ENCODE assay signal across 23 cellular contexts in genomic region chr5:115738807-115739206, GRCh38.
DNase-seq lines count a peak whose midpoint lies in the region; ATAC-seq and TF ChIP-seq lines count a peak whose summit lies in the region.
"Had no signal": no experiment of that assay in that cellular context is flagged by ENCODE, and none has a peak within 500 bp of the region (broad histone marks: within the 10 kb centered on the region; RNA-seq: fewer than 3 reads in every experiment).

No MANE protein-coding gene starts in this region.

- no peak for TF ChIP-seq CTCF in CD4-positive, alpha-beta T cell (IDR thresholded peaks at IDR 0.05)
- TF ChIP-seq CTCF in OCI-LY7 (conservative IDR thresholded peaks at IDR 0.05; ENCODE audit: low read length), result no peak

- H3K27me3 ChIP-seq in CD4-positive, alpha-beta T cell (ENCODE audit: control insufficient read depth, insufficient read depth, low read length), result peaks cover 5% of the 10 kb centered on the region
- H3K27me3 ChIP-seq in CD4-positive, alpha-beta memory T cell (ENCODE audit: insufficient read depth, low read length), result no peaks in the 10 kb centered on the region

- H3K9me3 ChIP-seq in CD4-positive, alpha-beta T cell (ENCODE audit: control insufficient read depth, low read length), result no peaks in the 10 kb centered on the region
- H3K9me3 ChIP-seq in CD4-positive, alpha-beta memory T cell (ENCODE audit: control insufficient read depth in 1 of 2, low read length in 2 of 2), result no peaks in the 10 kb centered on the region
- H3K9me3 ChIP-seq in OCI-LY7 (ENCODE audit: low read length), result no peaks in the 10 kb centered on the region

- CTCF ChIA-PET in CD4-positive, alpha-beta T cell (lab: Charles Lee), result no interaction called here
- CTCF ChIA-PET in CD4-positive, alpha-beta memory T cell (lab: Charles Lee; ENCODE audit: partially characterized antibody), result no interaction called here
- CTCF ChIA-PET in OCI-LY7 (lab: Charles Lee; ENCODE audit: unreplicated experiment), result no interaction called here

- H4K20me1 ChIP-seq in OCI-LY7 (ENCODE audit: insufficient read depth, low read length), result no peaks in the 10 kb centered on the region; the same call in 1 of the 2 replicates

- H3K27me3 Mint-ChIP-seq in CD4-positive, alpha-beta T cell, result peaks cover 50% of the 10 kb centered on the region
- peaks cover 12 to 13% of the 10 kb centered on the region in 2 donors for H3K27me3 Mint-ChIP-seq in CD4-positive, alpha-beta memory T cell

- intact Hi-C loops in CD4-positive, alpha-beta T cell (cut with DNase I, micrococcal nuclease), result no loop called here
- intact Hi-C loops in CD4-positive, alpha-beta memory T cell (cut with micrococcal nuclease), result no loop called here
- intact Hi-C loops in OCI-LY7 (cut with micrococcal nuclease; ENCODE audit: unreplicated experiment), result no loop called here

- no peak overlapping the region for H3K4me3 Mint-ChIP-seq in CD4-positive, alpha-beta T cell
- H3K4me3 Mint-ChIP-seq in CD4-positive, alpha-beta memory T cell, result no peak overlapping the region
- H3K4me3 Mint-ChIP-seq: T-helper 2 cell treated with Interferon-gamma antibody and Interleukin-4, amounts not matched to agents 5 μg/mL and 100 μg/mL, for 36 hours had no signal

- no TSS peak for BruUV-seq in OCI-LY7 (replicated peaks; lab: Mats Ljungman, UMichigan)

- H3K9me3 Mint-ChIP-seq in CD4-positive, alpha-beta T cell, result peaks cover 15% of the 10 kb centered on the region
- H3K9me3 Mint-ChIP-seq in CD4-positive, alpha-beta memory T cell, result peaks cover 0 to 21% (median 10%) of the 10 kb centered on the region in 8 donors

- no peak overlapping the region for H3K4me3 ChIP-seq in CD4-positive, alpha-beta memory T cell (ENCODE audit: low read length in 2 of 2)
- no peak overlapping the region for H3K4me3 ChIP-seq in OCI-LY7 (ENCODE audit: low read depth, low read length, poor library complexity, severe bottlenecking)
- H3K4me3 ChIP-seq: GM23248, K562, SK-N-MC had no signal

- DNase-seq in DMS53 (lab: John Stamatoyannopoulos, UW), result peak; percentile 83
- peak; percentile 10 to 51 for DNase-seq in NCI-H1930 (lab: John Stamatoyannopoulos, UW)
- DNase-seq in NCI-H748 (lab: John Stamatoyannopoulos, UW; ENCODE audit: unreplicated experiment), result peak; percentile 72
- DNase-seq in left lobe of liver (ENCODE audit: low spot score), result peak; percentile 49
- DNase-seq in CD4-positive, alpha-beta T cell, result no peak
- DNase-seq in CD4-positive, alpha-beta memory T cell, result no peak
- no peak for DNase-seq in OCI-LY7 (ENCODE audit: low spot score)
- DNase-seq in NCI-H2171 treated with DMSO at 0.1 percent for 48 hours (lab: John Stamatoyannopoulos, UW), result no peak
- DNase-seq: ACHN, C1 segment of cervical spinal cord, DMS 273 treated with DMSO at 0.1 percent for 48 hours, GDM1, GM23248, NCI-H1436 treated with DMSO at 0.1 percent for 48 hours, NCI-H2029 treated with DMSO at 0.1 percent for 48 hours, NCI-H2227 treated with DMSO at 0.1 percent for 48 hours, NCI-H524 treated with DMSO at 0.1 percent for 48 hours, OCI-M1, SHP77 had no signal

- no peak overlapping the region for H3K27ac ChIP-seq in CD4-positive, alpha-beta T cell (ENCODE audit: low read depth, low read length)
- H3K27ac ChIP-seq in CD4-positive, alpha-beta memory T cell (ENCODE audit: low read depth, low read length), result no peak overlapping the region
- H3K27ac ChIP-seq in OCI-LY7 (ENCODE audit: low read depth, low read length, poor library complexity, severe bottlenecking), result no peak overlapping the region
- H3K27ac ChIP-seq: GM23248, SK-N-MC had no signal

- no peak overlapping the region for H3K27ac Mint-ChIP-seq in CD4-positive, alpha-beta T cell
- no peak overlapping the region for H3K27ac Mint-ChIP-seq in CD4-positive, alpha-beta memory T cell
- H3K27ac Mint-ChIP-seq: T-helper 2 cell treated with Interferon-gamma antibody and Interleukin-4, amounts not matched to agents 5 μg/mL and 100 μg/mL, for 36 hours had no signal

- H2AFZ ChIP-seq in OCI-LY7 (ENCODE audit: low read length), result no peak overlapping the region
- H2AFZ ChIP-seq: GM23248 had no signal

- H3K36me3 Mint-ChIP-seq in CD4-positive, alpha-beta T cell (ENCODE audit: low read depth), result no peaks in the 10 kb centered on the region
- H3K36me3 Mint-ChIP-seq in CD4-positive, alpha-beta memory T cell, result no peaks in the 10 kb centered on the region

- H3K36me3 ChIP-seq in CD4-positive, alpha-beta memory T cell (ENCODE audit: insufficient read depth, low read length), result no peaks in the 10 kb centered on the region
- H3K36me3 ChIP-seq in OCI-LY7 (ENCODE audit: insufficient read depth, low read length), result no peaks in the 10 kb centered on the region

- no peaks in the 10 kb centered on the region for H3K9me2 ChIP-seq in OCI-LY7 (ENCODE audit: insufficient read depth, low read length)

- H3K4me2 ChIP-seq in OCI-LY7 (ENCODE audit: low read length), result no peak overlapping the region

- no peaks in the 10 kb centered on the region for H3K4me1 Mint-ChIP-seq in CD4-positive, alpha-beta T cell (ENCODE audit: low read depth)
- no peaks in the 10 kb centered on the region for H3K4me1 Mint-ChIP-seq in CD4-positive, alpha-beta memory T cell

- no peaks in the 10 kb centered on the region for H3K4me1 ChIP-seq in CD4-positive, alpha-beta memory T cell (ENCODE audit: insufficient read depth, low read length)
- no peaks in the 10 kb centered on the region for H3K4me1 ChIP-seq in OCI-LY7 (ENCODE audit: insufficient read depth, low read length, poor library complexity, severe bottlenecking)

- ATAC-seq in left lobe of liver, result peak; percentile 87
- no peak for ATAC-seq in CD4-positive, alpha-beta T cell (ENCODE audit: poor library complexity)
- ATAC-seq: HCT116, K562 had no signal

- POLR2A ChIA-PET in CD4-positive, alpha-beta T cell (lab: Charles Lee), result no interaction called here
- POLR2A ChIA-PET in CD4-positive, alpha-beta memory T cell (lab: Charles Lee; ENCODE audit: partially characterized antibody), result no interaction called here
- POLR2A ChIA-PET in OCI-LY7 (lab: Charles Lee), result interaction anchor here (1.1 to 1.4 kb wide), 2 partner anchors 11 to 42 kb away, joined by 3 to 4 read pairs; no protein-coding TSS in a partner anchor

- no peaks in the 10 kb centered on the region for H3K79me2 ChIP-seq in OCI-LY7 (ENCODE audit: insufficient read depth, low read depth, low read length)

Comparison
In these comparisons a context has a peak if more than half of its experiments do, and no peak if none do; other contexts are left out.
1. DNase-seq: peak in DMS53 (single experiment), NCI-H1930 (2 of 2), NCI-H748 (single experiment) and left lobe of liver (single experiment); none in CD4-positive, alpha-beta T cell (0 of 10), CD4-positive, alpha-beta memory T cell (0 of 5), OCI-LY7 (single experiment) and NCI-H2171 treated with DMSO at 0.1 percent for 48 hours (single experiment).